ENCODE assay signal across 12 cellular contexts in the genomic region with DNA sequence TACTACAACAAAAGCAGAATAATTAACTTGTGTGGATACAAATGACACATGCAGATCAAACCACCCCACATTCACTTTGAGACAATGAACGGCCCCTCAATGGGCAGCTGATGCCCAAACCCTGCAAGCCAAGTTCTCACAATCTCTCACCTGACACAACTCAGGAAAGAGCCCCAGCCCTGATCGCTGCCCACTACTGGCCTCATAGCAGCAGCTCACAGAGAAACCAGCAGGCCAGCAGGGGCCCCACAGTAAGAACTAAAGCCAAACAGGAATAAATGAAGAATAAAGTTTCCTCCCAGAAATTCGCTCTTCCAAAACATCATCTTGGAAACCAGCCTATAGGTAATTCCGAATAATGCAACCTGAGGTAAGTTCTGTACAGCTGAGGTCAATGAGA. TPM values are rescaled to one million over a fixed set of nuclear protein-coding genes. Genes with fewer than 3 reads are reported as not detected.
DNase-seq lines count a peak whose midpoint lies in the region; ATAC-seq and TF ChIP-seq lines count a peak whose summit lies in the region.
"Had no signal": no experiment of that assay in that cellular context is flagged by ENCODE, and none has a peak within 500 bp of the region (broad histone marks: within the 10 kb centered on the region; RNA-seq: fewer than 3 reads in every experiment).

No MANE protein-coding gene starts in this region.

- H3K4me1 ChIP-seq in CD8-positive, alpha-beta T cell (ENCODE audit: insufficient read depth, low read length): peaks cover 25% of the 10 kb centered on the region
- peaks cover 5 to 15% of the 10 kb centered on the region in 2 donors for H3K4me1 ChIP-seq in naive thymus-derived CD4-positive, alpha-beta T cell (ENCODE audit: control insufficient read depth in 2 of 2, insufficient read depth in 2 of 2, low read length in 2 of 2)
- no peaks in the 10 kb centered on the region for H3K4me1 ChIP-seq in upper lobe of right lung

- in situ Hi-C loops in GM13977 (cut with MboI; ENCODE audit: low pct_unique_long_range_greater_than_20kb, low sequenced_read_pairs, unreplicated experiment): no loop called here

- POLR2A ChIA-PET in CD8-positive, alpha-beta T cell (lab: Charles Lee): interaction anchor here (1.8 to 3.7 kb wide), 3 partner anchors 8 to 60 kb away, joined by 4 to 21 read pairs (median 7); a partner anchor contains a TSS
- POLR2A ChIA-PET in naive thymus-derived CD4-positive, alpha-beta T cell (lab: Charles Lee): interaction anchor here (4.7 to 7.8 kb wide), 2 partner anchors 38 to 60 kb away, joined by 29 to 70 read pairs; a partner anchor contains a TSS

- no peak overlapping the region for H3K27ac ChIP-seq in CD8-positive, alpha-beta T cell (ENCODE audit: low read depth, low read length)
- H3K27ac ChIP-seq in naive thymus-derived CD4-positive, alpha-beta T cell (ENCODE audit: low read depth, low read length): no peak overlapping the region
- H3K27ac ChIP-seq in upper lobe of right lung: no peak overlapping the region
- H3K27ac ChIP-seq: Peyer's patch had no signal

- TF ChIP-seq CTCF in CD8-positive, alpha-beta T cell (IDR thresholded peaks at IDR 0.05): no peak
- TF ChIP-seq CTCF in HFFc6 (IDR thresholded peaks at IDR 0.05) (peak; percentile 48), upper lobe of right lung (IDR thresholded peaks at IDR 0.05) (no peak), GM13977 (IDR thresholded peaks at IDR 0.05; ENCODE audit: extremely low read depth, insufficient read depth, missing control alignments) (no peak)

- H3K36me3 Mint-ChIP-seq in CD8-positive, alpha-beta T cell: peaks cover 94% of the 10 kb centered on the region
- H3K36me3 Mint-ChIP-seq in HFFc6 (ENCODE audit: low read depth): peaks cover 16% of the 10 kb centered on the region
- H3K36me3 Mint-ChIP-seq in activated naive CD8-positive, alpha-beta T cell treated with anti-CD3 and anti-CD28 coated beads, Interleukin-2, amount 50 U/mL, for 24 hours (ENCODE audit: low read depth): peaks cover 69% of the 10 kb centered on the region
- H3K36me3 Mint-ChIP-seq in naive thymus-derived CD4-positive, alpha-beta T cell: peaks cover 6 to 73% (median 60%) of the 10 kb centered on the region in 5 donors

- intact Hi-C loops in CD8-positive, alpha-beta T cell (cut with DNase I, micrococcal nuclease): loop anchor here in 1 of 2 experiments (2.0 kb wide), 1 partner anchor 15 kb away; no protein-coding TSS in a partner anchor
- intact Hi-C loops in naive thymus-derived CD4-positive, alpha-beta T cell (cut with micrococcal nuclease): no loop called here
- intact Hi-C loops in upper lobe of right lung (cut with DNase I): no loop called here

- peak overlapping the region; percentile 71 for H3K27ac Mint-ChIP-seq in CD8-positive, alpha-beta T cell
- no peak overlapping the region for H3K27ac Mint-ChIP-seq in HFFc6
- H3K27ac Mint-ChIP-seq in activated naive CD8-positive, alpha-beta T cell treated with anti-CD3 and anti-CD28 coated beads, Interleukin-2, amount 50 U/mL, for 24 hours: peak overlapping the region; percentile 43
- H3K27ac Mint-ChIP-seq in naive thymus-derived CD4-positive, alpha-beta T cell: peak overlapping the region in 7 of 9 donors; percentile 33 to 83 (median 57)

- DNase-seq in CD8-positive, alpha-beta T cell: no peak
- no peak for DNase-seq in HFFc6
- no peak for DNase-seq in activated naive CD8-positive, alpha-beta T cell treated with anti-CD3 and anti-CD28 coated beads, Interleukin-2, amount 50 U/mL, for 24 hours
- DNase-seq in naive thymus-derived CD4-positive, alpha-beta T cell: no peak
- DNase-seq in upper lobe of right lung: no peak
- DNase-seq in GM13977 (ENCODE audit: low spot score): no peak
- no peak for DNase-seq in GM19238 (ENCODE audit: insufficient read length, low spot score)
- DNase-seq: amniotic stem cell, NCI-H1105, NCI-H446 treated with DMSO at 0.1 percent for 48 hours, Peyer's patch, right cardiac atrium had no signal

- H3K4me3 Mint-ChIP-seq in CD8-positive, alpha-beta T cell: no peak overlapping the region
- no peak overlapping the region for H3K4me3 Mint-ChIP-seq in HFFc6
- no peak overlapping the region for H3K4me3 Mint-ChIP-seq in activated naive CD8-positive, alpha-beta T cell treated with anti-CD3 and anti-CD28 coated beads, Interleukin-2, amount 50 U/mL, for 24 hours
- H3K4me3 Mint-ChIP-seq in naive thymus-derived CD4-positive, alpha-beta T cell: peak overlapping the region in 1 of 10 donors; percentile 19

- H3K27me3 Mint-ChIP-seq in CD8-positive, alpha-beta T cell (ENCODE audit: low read depth): no peaks in the 10 kb centered on the region
- H3K27me3 Mint-ChIP-seq in HFFc6 (ENCODE audit: insufficient read depth): no peaks in the 10 kb centered on the region
- no peaks in the 10 kb centered on the region for H3K27me3 Mint-ChIP-seq in activated naive CD8-positive, alpha-beta T cell treated with anti-CD3 and anti-CD28 coated beads, Interleukin-2, amount 50 U/mL, for 24 hours
- no peaks in the 10 kb centered on the region for H3K27me3 Mint-ChIP-seq in naive thymus-derived CD4-positive, alpha-beta T cell

- H3K4me1 Mint-ChIP-seq in CD8-positive, alpha-beta T cell (ENCODE audit: low read depth): peaks cover 75% of the 10 kb centered on the region
- no peaks in the 10 kb centered on the region for H3K4me1 Mint-ChIP-seq in HFFc6 (ENCODE audit: low read depth)
- peaks cover 31% of the 10 kb centered on the region for H3K4me1 Mint-ChIP-seq in activated naive CD8-positive, alpha-beta T cell treated with anti-CD3 and anti-CD28 coated beads, Interleukin-2, amount 50 U/mL, for 24 hours
- H3K4me1 Mint-ChIP-seq in naive thymus-derived CD4-positive, alpha-beta T cell: peaks cover 22 to 93% (median 61%) of the 10 kb centered on the region in 7 donors

- no peak overlapping the region for H3K4me3 ChIP-seq in CD8-positive, alpha-beta T cell (ENCODE audit: low read depth, low read length)
- no peak overlapping the region for H3K4me3 ChIP-seq in naive thymus-derived CD4-positive, alpha-beta T cell (ENCODE audit: low read length)
- no peak overlapping the region for H3K4me3 ChIP-seq in upper lobe of right lung
- H3K4me3 ChIP-seq: Peyer's patch had no signal

- H3K36me3 ChIP-seq in CD8-positive, alpha-beta T cell (ENCODE audit: insufficient read depth, low read length): peaks cover 33% of the 10 kb centered on the region
- peaks cover 13 to 82% (median 26%) of the 10 kb centered on the region in 3 experiments for H3K36me3 ChIP-seq in naive thymus-derived CD4-positive, alpha-beta T cell (ENCODE audit: control insufficient read depth in 2 of 3, insufficient read depth in 3 of 3, low read length in 3 of 3)
- peaks cover 94% of the 10 kb centered on the region for H3K36me3 ChIP-seq in upper lobe of right lung

- no peaks in the 10 kb centered on the region for H3K27me3 ChIP-seq in CD8-positive, alpha-beta T cell (ENCODE audit: insufficient read depth, low read length)
- H3K27me3 ChIP-seq in naive thymus-derived CD4-positive, alpha-beta T cell (ENCODE audit: control insufficient read depth in 2 of 2, insufficient read depth in 2 of 2, low read length in 2 of 2): no peaks in the 10 kb centered on the region
- no peaks in the 10 kb centered on the region for H3K27me3 ChIP-seq in upper lobe of right lung
- H3K27me3 ChIP-seq: Peyer's patch had no signal

- ATAC-seq in CD8-positive, alpha-beta T cell: no peak
- ATAC-seq in activated naive CD8-positive, alpha-beta T cell treated with anti-CD3 and anti-CD28 coated beads, Interleukin-2, amount 50 U/mL, for 24 hours: no peak
- ATAC-seq in naive thymus-derived CD4-positive, alpha-beta T cell: no peak
- no peak for ATAC-seq in upper lobe of right lung
- ATAC-seq: right cardiac atrium had no signal

- H3K9me3 ChIP-seq in CD8-positive, alpha-beta T cell (ENCODE audit: low read length): no peaks in the 10 kb centered on the region
- H3K9me3 ChIP-seq in naive thymus-derived CD4-positive, alpha-beta T cell (ENCODE audit: control insufficient read depth in 2 of 3, low read length in 3 of 3): no peaks in the 10 kb centered on the region
- no peaks in the 10 kb centered on the region for H3K9me3 ChIP-seq in upper lobe of right lung
- H3K9me3 ChIP-seq: Peyer's patch had no signal

- CTCF ChIA-PET in CD8-positive, alpha-beta T cell (lab: Charles Lee): interaction anchor here (0.9 to 1.4 kb wide), 2 partner anchors 25 to 58 kb away, joined by 3 read pairs; no protein-coding TSS in a partner anchor
- CTCF ChIA-PET in naive thymus-derived CD4-positive, alpha-beta T cell (lab: Charles Lee): interaction anchor here (0.8 kb wide), 1 partner anchor 20 kb away, joined by 4 read pairs; no protein-coding TSS in a partner anchor

- H3K9me3 Mint-ChIP-seq in CD8-positive, alpha-beta T cell: no peaks in the 10 kb centered on the region
- no peaks in the 10 kb centered on the region for H3K9me3 Mint-ChIP-seq in HFFc6
- no peaks in the 10 kb centered on the region for H3K9me3 Mint-ChIP-seq in activated naive CD8-positive, alpha-beta T cell treated with anti-CD3 and anti-CD28 coated beads, Interleukin-2, amount 50 U/mL, for 24 hours
- no peaks in the 10 kb centered on the region for H3K9me3 Mint-ChIP-seq in naive thymus-derived CD4-positive, alpha-beta T cell

RNA-seq across cellular contexts. Expression of a gene that starts 7.7 kb away (rescaled TPM):
- total RNA-seq in CD8-positive, alpha-beta T cell: 10 to 100 TPM; 56.4 to 63.4 TPM
- 10 to 100 TPM; 17.5 to 21.1 (median 19.6) TPM for total RNA-seq in HFFc6 (2021; fragmentation: NEBNext Ultra II Directional; extraction: Animal tissue kit (Norgen Biotek cat#: 25700))
- total RNA-seq in naive thymus-derived CD4-positive, alpha-beta T cell: 100 to 1,000 TPM in 2 of 5 experiments, 10 to 100 TPM in 3; 42.9 to 122 (median 66.7) TPM
- 100 to 1,000 TPM; 102 to 130 TPM for polyA plus RNA-seq in naive thymus-derived CD4-positive, alpha-beta T cell
- 40.7 TPM for total RNA-seq in upper lobe of right lung
